Comparison of ENCODE assay signal across 1 cellular context in the genomic region with DNA sequence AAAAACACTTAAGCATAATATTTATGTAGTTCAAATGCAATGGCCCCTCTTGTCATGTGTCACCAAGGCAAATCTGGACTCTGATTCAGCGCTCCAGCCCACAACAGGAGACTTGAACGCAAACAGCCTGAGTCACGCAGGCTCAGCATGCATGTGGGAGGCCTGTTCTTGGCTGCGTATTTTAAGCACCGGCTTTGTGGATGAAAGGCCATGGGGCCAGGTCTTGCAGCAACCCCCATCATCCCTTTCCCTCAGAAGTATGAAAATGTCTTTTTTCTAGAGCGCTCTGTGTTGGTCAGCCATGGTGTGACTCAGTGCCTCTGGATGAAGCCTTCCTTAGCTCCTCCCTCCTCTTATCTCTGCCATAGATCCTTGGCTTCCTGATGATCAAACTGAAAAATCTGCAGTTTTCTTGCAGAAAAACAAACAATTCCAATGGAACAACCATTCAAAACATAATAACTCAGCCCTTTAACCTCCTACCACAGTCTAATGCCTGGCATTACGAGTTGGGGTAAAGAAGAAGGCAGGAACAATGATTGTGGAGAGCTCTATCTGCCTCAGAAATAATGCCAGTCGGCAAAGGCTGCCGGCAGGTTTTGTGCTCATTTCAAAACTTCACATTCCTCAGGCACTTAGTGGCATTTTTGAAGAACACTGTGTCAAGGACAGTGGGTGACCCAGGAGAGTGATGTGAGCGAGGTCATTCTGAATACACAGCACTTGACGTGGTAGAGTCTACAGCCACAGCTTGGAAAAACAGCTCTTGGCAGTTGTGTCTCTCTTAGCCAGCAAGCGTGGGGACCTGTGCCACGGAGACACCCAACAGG.
TF ChIP-seq lines count a peak whose summit lies in the region.

No MANE protein-coding gene starts in this region.

TF ChIP-seq in SK-N-SH, 30 proteins besides CTCF, POLR2A, EP300 and RAD21 (continued from another document):
- TF ChIP-seq, protein P1, sequence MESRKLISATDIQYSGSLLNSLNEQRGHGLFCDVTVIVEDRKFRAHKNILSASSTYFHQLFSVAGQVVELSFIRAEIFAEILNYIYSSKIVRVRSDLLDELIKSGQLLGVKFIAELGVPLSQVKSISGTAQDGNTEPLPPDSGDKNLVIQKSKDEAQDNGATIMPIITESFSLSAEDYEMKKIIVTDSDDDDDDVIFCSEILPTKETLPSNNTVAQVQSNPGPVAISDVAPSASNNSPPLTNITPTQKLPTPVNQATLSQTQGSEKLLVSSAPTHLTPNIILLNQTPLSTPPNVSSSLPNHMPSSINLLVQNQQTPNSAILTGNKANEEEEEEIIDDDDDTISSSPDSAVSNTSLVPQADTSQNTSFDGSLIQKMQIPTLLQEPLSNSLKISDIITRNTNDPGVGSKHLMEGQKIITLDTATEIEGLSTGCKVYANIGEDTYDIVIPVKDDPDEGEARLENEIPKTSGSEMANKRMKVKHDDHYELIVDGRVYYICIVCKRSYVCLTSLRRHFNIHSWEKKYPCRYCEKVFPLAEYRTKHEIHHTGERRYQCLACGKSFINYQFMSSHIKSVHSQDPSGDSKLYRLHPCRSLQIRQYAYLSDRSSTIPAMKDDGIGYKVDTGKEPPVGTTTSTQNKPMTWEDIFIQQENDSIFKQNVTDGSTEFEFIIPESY (IDR thresholded peaks at IDR 0.05; ENCODE audit: borderline replicate concordance, low read depth) = no peak
- TF ChIP-seq TEAD4 (IDR thresholded peaks at IDR 0.05; ENCODE audit: borderline replicate concordance, insufficient read depth) = 0 out of 2 replicates have a peak, but pooled peaks have one; percentile 43
- peak; percentile 32; the same call in 1 of the 2 replicates for TF ChIP-seq JUND (IDR thresholded peaks at IDR 0.05)
- TF ChIP-seq GABPA (IDR thresholded peaks at IDR 0.05; ENCODE audit: low read depth) = no peak
- TF ChIP-seq EZH2phosphoT487 (IDR thresholded peaks at IDR 0.05; ENCODE audit: borderline replicate concordance, low read depth) = no peak
- TF ChIP-seq RXRA (IDR thresholded peaks at IDR 0.05; ENCODE audit: borderline replicate concordance, low read depth) = peak; percentile 21; the same call in 1 of the 2 replicates
- TF ChIP-seq, protein P2, sequence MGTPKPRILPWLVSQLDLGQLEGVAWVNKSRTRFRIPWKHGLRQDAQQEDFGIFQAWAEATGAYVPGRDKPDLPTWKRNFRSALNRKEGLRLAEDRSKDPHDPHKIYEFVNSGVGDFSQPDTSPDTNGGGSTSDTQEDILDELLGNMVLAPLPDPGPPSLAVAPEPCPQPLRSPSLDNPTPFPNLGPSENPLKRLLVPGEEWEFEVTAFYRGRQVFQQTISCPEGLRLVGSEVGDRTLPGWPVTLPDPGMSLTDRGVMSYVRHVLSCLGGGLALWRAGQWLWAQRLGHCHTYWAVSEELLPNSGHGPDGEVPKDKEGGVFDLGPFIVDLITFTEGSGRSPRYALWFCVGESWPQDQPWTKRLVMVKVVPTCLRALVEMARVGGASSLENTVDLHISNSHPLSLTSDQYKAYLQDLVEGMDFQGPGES (IDR thresholded peaks at IDR 0.05; ENCODE audit: low read depth, low read length) = no peak
- no peak for TF ChIP-seq TAF1 (IDR thresholded peaks at IDR 0.05; ENCODE audit: borderline replicate concordance, low read depth, low read length)
- no peak for TF ChIP-seq NRF1 (IDR thresholded peaks at IDR 0.05; ENCODE audit: low read depth, low read length)
- TF ChIP-seq, protein P3, sequence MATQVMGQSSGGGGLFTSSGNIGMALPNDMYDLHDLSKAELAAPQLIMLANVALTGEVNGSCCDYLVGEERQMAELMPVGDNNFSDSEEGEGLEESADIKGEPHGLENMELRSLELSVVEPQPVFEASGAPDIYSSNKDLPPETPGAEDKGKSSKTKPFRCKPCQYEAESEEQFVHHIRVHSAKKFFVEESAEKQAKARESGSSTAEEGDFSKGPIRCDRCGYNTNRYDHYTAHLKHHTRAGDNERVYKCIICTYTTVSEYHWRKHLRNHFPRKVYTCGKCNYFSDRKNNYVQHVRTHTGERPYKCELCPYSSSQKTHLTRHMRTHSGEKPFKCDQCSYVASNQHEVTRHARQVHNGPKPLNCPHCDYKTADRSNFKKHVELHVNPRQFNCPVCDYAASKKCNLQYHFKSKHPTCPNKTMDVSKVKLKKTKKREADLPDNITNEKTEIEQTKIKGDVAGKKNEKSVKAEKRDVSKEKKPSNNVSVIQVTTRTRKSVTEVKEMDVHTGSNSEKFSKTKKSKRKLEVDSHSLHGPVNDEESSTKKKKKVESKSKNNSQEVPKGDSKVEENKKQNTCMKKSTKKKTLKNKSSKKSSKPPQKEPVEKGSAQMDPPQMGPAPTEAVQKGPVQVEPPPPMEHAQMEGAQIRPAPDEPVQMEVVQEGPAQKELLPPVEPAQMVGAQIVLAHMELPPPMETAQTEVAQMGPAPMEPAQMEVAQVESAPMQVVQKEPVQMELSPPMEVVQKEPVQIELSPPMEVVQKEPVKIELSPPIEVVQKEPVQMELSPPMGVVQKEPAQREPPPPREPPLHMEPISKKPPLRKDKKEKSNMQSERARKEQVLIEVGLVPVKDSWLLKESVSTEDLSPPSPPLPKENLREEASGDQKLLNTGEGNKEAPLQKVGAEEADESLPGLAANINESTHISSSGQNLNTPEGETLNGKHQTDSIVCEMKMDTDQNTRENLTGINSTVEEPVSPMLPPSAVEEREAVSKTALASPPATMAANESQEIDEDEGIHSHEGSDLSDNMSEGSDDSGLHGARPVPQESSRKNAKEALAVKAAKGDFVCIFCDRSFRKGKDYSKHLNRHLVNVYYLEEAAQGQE (IDR thresholded peaks at IDR 0.05; ENCODE audit: low read depth, low read length) = no peak
- TF ChIP-seq FOSL2 (IDR thresholded peaks at IDR 0.05; ENCODE audit: borderline replicate concordance, low read depth) = peak; percentile 68
- no peak for TF ChIP-seq RCOR1 (IDR thresholded peaks at IDR 0.05; ENCODE audit: low read length)
- TF ChIP-seq POLR2AphosphoS5 (IDR thresholded peaks at IDR 0.05; ENCODE audit: low read depth, low read length) = no peak
- TF ChIP-seq, protein P4, sequence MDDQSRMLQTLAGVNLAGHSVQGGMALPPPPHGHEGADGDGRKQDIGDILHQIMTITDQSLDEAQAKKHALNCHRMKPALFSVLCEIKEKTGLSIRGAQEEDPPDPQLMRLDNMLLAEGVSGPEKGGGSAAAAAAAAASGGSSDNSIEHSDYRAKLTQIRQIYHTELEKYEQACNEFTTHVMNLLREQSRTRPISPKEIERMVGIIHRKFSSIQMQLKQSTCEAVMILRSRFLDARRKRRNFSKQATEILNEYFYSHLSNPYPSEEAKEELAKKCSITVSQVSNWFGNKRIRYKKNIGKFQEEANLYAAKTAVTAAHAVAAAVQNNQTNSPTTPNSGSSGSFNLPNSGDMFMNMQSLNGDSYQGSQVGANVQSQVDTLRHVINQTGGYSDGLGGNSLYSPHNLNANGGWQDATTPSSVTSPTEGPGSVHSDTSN (IDR thresholded peaks at IDR 0.05) = peak; percentile 21; the same call in 1 of the 2 replicates
- no peak for TF ChIP-seq FOXJ3 (CRISPR knock-in tag; IDR thresholded peaks at IDR 0.05)
- no peak for TF ChIP-seq GATA2 (CRISPR knock-in tag; IDR thresholded peaks at IDR 0.05)
- TF ChIP-seq, protein P5, sequence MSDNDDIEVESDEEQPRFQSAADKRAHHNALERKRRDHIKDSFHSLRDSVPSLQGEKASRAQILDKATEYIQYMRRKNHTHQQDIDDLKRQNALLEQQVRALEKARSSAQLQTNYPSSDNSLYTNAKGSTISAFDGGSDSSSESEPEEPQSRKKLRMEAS (IDR thresholded peaks at IDR 0.05; ENCODE audit: low read depth) = peak; percentile 88
- no peak for TF ChIP-seq MXI1 (IDR thresholded peaks at IDR 0.05; ENCODE audit: low read depth, low read length)
- TF ChIP-seq YY1 (IDR thresholded peaks at IDR 0.05; ENCODE audit: low read depth) = no peak
- TF ChIP-seq CHD2 (IDR thresholded peaks at IDR 0.05; ENCODE audit: low read length, partially characterized antibody) = no peak
